In genomic region chr22:49176956-49177355, GRCh38 we compare ENCODE assay signal across 28 cellular contexts.
"Had no signal": no experiment of that assay in that cellular context is flagged by ENCODE, and none has a peak within 500 bp of the region (broad histone marks: within the 10 kb centered on the region; RNA-seq: fewer than 3 reads in every experiment).

No MANE protein-coding gene starts in this region.

- H3K36me3 ChIP-seq: neutrophil, pancreas, prostate gland, right atrium auricular region, right lobe of liver, sigmoid colon, stomach, thoracic aorta, thyroid gland, tibial nerve, upper lobe of left lung, vagina had no signal

- H3K27me3 ChIP-seq: pancreas, right atrium auricular region, right lobe of liver, thyroid gland, tibial nerve, upper lobe of left lung, vagina had no signal

- H3K9me3 ChIP-seq: neutrophil, pancreas, prostate gland, right atrium auricular region, right lobe of liver, thoracic aorta, thyroid gland, tibial nerve, upper lobe of left lung, vagina had no signal

- H3K4me3 ChIP-seq: pancreas, prostate gland, right atrium auricular region, right lobe of liver, sigmoid colon, stomach, thoracic aorta, thyroid gland, tibial nerve, upper lobe of left lung, vagina had no signal

- DNase-seq: nephron progenitor cell; nucleus accumbens; pancreas; retina; sigmoid colon; small intestine; stimulated activated CD4-positive, alpha-beta T cell treated with anti-CD3 and anti-CD28 coated beads, Interleukin-15, amount 100 ng/mL, for 24 hours; stimulated activated CD4-positive, alpha-beta T cell treated with anti-CD3 and anti-CD28 coated beads, Interleukin-2, amount 100 ng/mL, for 24 hours; stimulated activated CD4-positive, alpha-beta T cell treated with anti-CD3 and anti-CD28 coated beads, Interleukin-2, amount 100 ng/mL, for 48 hours; stimulated activated CD4-positive, alpha-beta T cell treated with anti-CD3 and anti-CD28 coated beads, Interleukin-4, amount 100 ng/mL, for 24 hours; stimulated activated naive B cell treated with anti-CD40 and anti-IgM and Interleukin-4, amounts not matched to agents 10 μg/mL and 1 μg/mL and 100 μg/mL, for 72 hours; stimulated activated naive CD4-positive, alpha-beta T cell treated with Interleukin-2 at 50 U/mL for 16 hours; stomach; thyroid gland; trophoblast cell; upper lobe of left lung had no signal

- H3K4me1 ChIP-seq: pancreas, prostate gland, right atrium auricular region, sigmoid colon, stomach, thyroid gland, tibial nerve, upper lobe of left lung, vagina had no signal

- ATAC-seq: naive thymus-derived CD8-positive, alpha-beta T cell; natural killer cell treated with Interleukin-12 subunit alpha and Interleukin-12 subunit beta and Interleukin-15 and Interleukin-18, amount 100 ng/mL, for 72 hours; pancreas; right lobe of liver; stimulated activated effector memory CD8-positive, alpha-beta T cell treated with anti-CD3 and anti-CD28 coated beads, Interleukin-12 subunit alpha, Interleukin-12 subunit beta, amount 100 ng/mL, for 72 hours; stimulated activated naive B cell treated with anti-CD40 and anti-IgM and Interleukin-4, amounts not matched to agents 10 μg/mL and 1 μg/mL and 100 μg/mL, for 72 hours had no signal

- H3K27ac ChIP-seq: neutrophil, pancreas, prostate gland, right atrium auricular region, right lobe of liver, sigmoid colon, stomach, thoracic aorta, thyroid gland, tibial nerve, upper lobe of left lung, vagina had no signal

- H3K4me1 Mint-ChIP-seq: naive thymus-derived CD8-positive, alpha-beta T cell; neural crest cell; stimulated activated effector memory CD8-positive, alpha-beta T cell treated with anti-CD3 and anti-CD28 coated beads, Interleukin-12 subunit alpha, Interleukin-12 subunit beta, amount 100 ng/mL, for 72 hours; stimulated activated naive B cell treated with anti-CD40 and anti-IgM and Interleukin-4, amounts not matched to agents 10 μg/mL and 1 μg/mL and 100 μg/mL, for 72 hours had no signal

- H3K4me3 Mint-ChIP-seq: naive thymus-derived CD8-positive, alpha-beta T cell; natural killer cell treated with Interleukin-12 subunit alpha and Interleukin-12 subunit beta and Interleukin-15 and Interleukin-18, amount 100 ng/mL, for 72 hours; nephron progenitor cell; neural crest cell; stimulated activated effector memory CD8-positive, alpha-beta T cell treated with anti-CD3 and anti-CD28 coated beads, Interleukin-12 subunit alpha, Interleukin-12 subunit beta, amount 100 ng/mL, for 72 hours; stimulated activated naive B cell treated with anti-CD40 and anti-IgM and Interleukin-4, amounts not matched to agents 10 μg/mL and 1 μg/mL and 100 μg/mL, for 72 hours; stimulated activated naive CD8-positive, alpha-beta T cell treated with anti-CD3 and anti-CD28 coated beads, Interleukin-15, Interleukin-2, amounts not matched to agents 100 ng/mL and 50 ng/mL, for 24 hours had no signal

- H3K9me3 Mint-ChIP-seq: natural killer cell treated with Interleukin-12 subunit alpha and Interleukin-12 subunit beta and Interleukin-15 and Interleukin-18, amount 100 ng/mL, for 72 hours; stimulated activated effector memory CD8-positive, alpha-beta T cell treated with anti-CD3 and anti-CD28 coated beads, Interleukin-12 subunit alpha, Interleukin-12 subunit beta, amount 100 ng/mL, for 72 hours had no signal

- H3K36me3 Mint-ChIP-seq: natural killer cell treated with Interleukin-12 subunit alpha and Interleukin-12 subunit beta and Interleukin-15 and Interleukin-18, amount 100 ng/mL, for 72 hours; stimulated activated effector memory CD8-positive, alpha-beta T cell treated with anti-CD3 and anti-CD28 coated beads, Interleukin-12 subunit alpha, Interleukin-12 subunit beta, amount 100 ng/mL, for 72 hours; stimulated activated naive B cell treated with anti-CD40 and anti-IgM and Interleukin-4, amounts not matched to agents 10 μg/mL and 1 μg/mL and 100 μg/mL, for 72 hours had no signal

- H3K27ac Mint-ChIP-seq: naive thymus-derived CD8-positive, alpha-beta T cell; natural killer cell treated with Interleukin-12 subunit alpha and Interleukin-12 subunit beta and Interleukin-15 and Interleukin-18, amount 100 ng/mL, for 72 hours; nephron progenitor cell; stimulated activated effector memory CD8-positive, alpha-beta T cell treated with anti-CD3 and anti-CD28 coated beads, Interleukin-12 subunit alpha, Interleukin-12 subunit beta, amount 100 ng/mL, for 72 hours; stimulated activated naive B cell treated with anti-CD40 and anti-IgM and Interleukin-4, amounts not matched to agents 10 μg/mL and 1 μg/mL and 100 μg/mL, for 72 hours; stimulated activated naive CD8-positive, alpha-beta T cell treated with anti-CD3 and anti-CD28 coated beads, Interleukin-15, Interleukin-2, amounts not matched to agents 100 ng/mL and 50 ng/mL, for 24 hours had no signal
